ENCODE assay signal across 20 cellular contexts in the genomic region with DNA sequence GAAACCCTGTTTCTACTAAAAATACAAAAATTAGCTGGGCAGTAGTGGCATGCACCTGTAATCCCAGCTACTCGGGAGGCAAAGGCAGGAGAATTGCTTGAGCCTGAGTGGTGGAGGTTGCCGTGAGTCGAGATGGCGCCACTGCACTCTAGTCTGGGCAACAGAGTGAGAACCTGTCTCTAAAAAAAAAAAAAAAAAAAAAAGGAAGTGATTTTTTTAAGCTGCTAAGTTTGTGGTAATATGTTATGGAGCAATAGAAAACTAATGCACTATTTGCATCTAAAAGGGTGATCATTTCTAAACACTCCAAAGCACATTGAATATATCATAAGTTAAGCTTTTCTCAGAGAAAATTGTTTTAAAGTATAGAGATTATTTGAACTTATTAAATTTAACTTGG.
"Had no signal": no experiment of that assay in that cellular context is flagged by ENCODE, and none has a peak within 500 bp of the region (broad histone marks: within the 10 kb centered on the region; RNA-seq: fewer than 3 reads in every experiment).

No MANE protein-coding gene starts in this region.

- H3K9me3 ChIP-seq: pancreas, stomach, thoracic aorta, transverse colon had no signal

- H3K27me3 ChIP-seq: foreskin keratinocyte, pancreas, stomach, transverse colon had no signal

- H3K36me3 ChIP-seq: pancreas, stomach, thoracic aorta, transverse colon had no signal

- H3K27ac ChIP-seq: foreskin keratinocyte, pancreas, stomach, thoracic aorta, transverse colon had no signal

- DNase-seq: effector CD4-positive, alpha-beta T cell; endodermal cell; erythroblast; foreskin keratinocyte; kidney; left cardiac atrium; left ventricle myocardium superior; mesendoderm; naive B cell; occipital lobe; pancreas; right cardiac atrium; small intestine; stimulated activated CD4-positive, alpha-beta T cell treated with anti-CD3 and anti-CD28 coated beads, Interleukin-12 subunit alpha, Interleukin-12 subunit beta, amount 100 ng/mL, for 4 hours; stimulated activated naive CD4-positive, alpha-beta T cell; stomach; substantia nigra; transverse colon had no signal

- H3K4me1 ChIP-seq: foreskin keratinocyte, pancreas, stomach, transverse colon had no signal

- H3K4me3 ChIP-seq: lung, pancreas, stomach, thoracic aorta, transverse colon had no signal
